In the genomic region with DNA sequence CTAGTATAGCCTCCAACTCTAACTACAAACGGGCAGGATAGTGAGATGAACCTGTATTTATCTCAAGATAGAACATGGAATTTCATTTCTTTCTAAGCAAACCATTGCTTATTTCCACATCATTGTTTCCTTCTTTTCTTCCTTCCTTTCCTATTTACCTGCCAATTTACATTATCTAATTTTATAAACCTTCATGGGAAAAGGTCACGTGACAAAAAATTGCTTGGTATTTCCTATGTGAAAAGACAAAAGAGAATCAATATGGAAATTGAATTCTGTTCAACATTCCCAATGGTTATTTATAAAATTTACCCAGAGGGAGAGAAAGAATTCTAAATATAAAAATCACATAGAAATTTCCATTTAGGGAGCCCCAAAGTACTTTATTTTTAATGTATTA, we compare ENCODE assay signal across 7 cellular contexts.
"Had no signal": no experiment of that assay in that cellular context is flagged by ENCODE, and none has a peak within 500 bp of the region (broad histone marks: within the 10 kb centered on the region; RNA-seq: fewer than 3 reads in every experiment).

No MANE protein-coding gene starts in this region.

- FAIRE-seq: HepG2, HTR-8/SVneo had no signal

- H3K9ac ChIP-seq: KMS-11 had no signal

- H3K4me2 ChIP-seq: KMS-11 had no signal

- ATAC-seq: HepG2 had no signal

- DNase-seq: IMR-90, KBM-7, KG1 had no signal

- H3K27ac ChIP-seq: HL-60, KMS-11 had no signal
